Comparison of ENCODE assay signal across 1 cellular context in genomic region chr1:167219646-167220536, GRCh38.
TF ChIP-seq lines count a peak whose summit lies in the region.

No MANE protein-coding gene starts in this region.

TF ChIP-seq in HepG2, 621 proteins besides CTCF, POLR2A, EP300 and RAD21 (continued from another document and continues in another):
- TF ChIP-seq ZNF510 (CRISPR knock-in tag; IDR thresholded peaks at IDR 0.05; ENCODE audit: low read depth) (peak; percentile 59; the same call in 1 of the 2 replicates), MXD1 (CRISPR knock-in tag; IDR thresholded peaks at IDR 0.05) (peak; percentile 96), NBN (conservative IDR thresholded peaks at IDR 0.05) (no peak), MBD4 (IDR thresholded peaks at IDR 0.05; ENCODE audit: borderline replicate concordance, low read length) (no peak), XBP1 (CRISPR knock-in tag; IDR thresholded peaks at IDR 0.05) (no peak), ETV6 (CRISPR knock-in tag; conservative IDR thresholded peaks at IDR 0.05) (peak; percentile 89), IKZF5 (CRISPR knock-in tag; IDR thresholded peaks at IDR 0.05) (peak; percentile 36; the same call in 1 of the 2 replicates), SPEN (CRISPR knock-in tag; IDR thresholded peaks at IDR 0.05; ENCODE audit: low read depth) (peak; percentile 17; the same call in 1 of the 2 replicates), ZBTB4 (CRISPR knock-in tag; IDR thresholded peaks at IDR 0.05; ENCODE audit: borderline replicate concordance) (no peak), ZNF232 (CRISPR knock-in tag; IDR thresholded peaks at IDR 0.05; ENCODE audit: borderline replicate concordance) (peak; percentile 80), RARA (CRISPR knock-in tag; IDR thresholded peaks at IDR 0.05) (no peak), ZNF720 (CRISPR knock-in tag; IDR thresholded peaks at IDR 0.05) (no peak), ZNF503 (CRISPR knock-in tag; IDR thresholded peaks at IDR 0.05) (no peak; the same call in 1 of the 2 replicates), ZNF30 (CRISPR knock-in tag; IDR thresholded peaks at IDR 0.05) (no peak), KLF15 (CRISPR knock-in tag; IDR thresholded peaks at IDR 0.05; ENCODE audit: borderline replicate concordance) (no peak), ZNF512B (CRISPR knock-in tag; IDR thresholded peaks at IDR 0.05; ENCODE audit: borderline replicate concordance) (no peak), NFE2 (CRISPR knock-in tag; IDR thresholded peaks at IDR 0.05) (no peak), CENPX (CRISPR knock-in tag; IDR thresholded peaks at IDR 0.05) (no peak), U2AF2 (IDR thresholded peaks at IDR 0.05; ENCODE audit: low read depth, low read length) (0 out of 2 replicates have a peak, but pooled peaks have one; percentile 59), MAZ (IDR thresholded peaks at IDR 0.05; ENCODE audit: borderline replicate concordance, low read depth, low read length) (no peak), MAZ (CRISPR knock-in tag; IDR thresholded peaks at IDR 0.05; ENCODE audit: low read depth) (no peak; the same call in 1 of the 2 replicates), MEIS1 (CRISPR knock-in tag; IDR thresholded peaks at IDR 0.05; ENCODE audit: borderline replicate concordance) (no peak), ZNF207 (IDR thresholded peaks at IDR 0.05; ENCODE audit: borderline replicate concordance) (no peak), ZNF619 (CRISPR knock-in tag; IDR thresholded peaks at IDR 0.05) (peak; percentile 53; the same call in 1 of the 2 replicates), YEATS2 (CRISPR knock-in tag; IDR thresholded peaks at IDR 0.05; ENCODE audit: borderline replicate concordance) (peak; percentile 52), MXD4 (CRISPR knock-in tag; IDR thresholded peaks at IDR 0.05) (peak; percentile 96)
- TF ChIP-seq, protein P1, sequence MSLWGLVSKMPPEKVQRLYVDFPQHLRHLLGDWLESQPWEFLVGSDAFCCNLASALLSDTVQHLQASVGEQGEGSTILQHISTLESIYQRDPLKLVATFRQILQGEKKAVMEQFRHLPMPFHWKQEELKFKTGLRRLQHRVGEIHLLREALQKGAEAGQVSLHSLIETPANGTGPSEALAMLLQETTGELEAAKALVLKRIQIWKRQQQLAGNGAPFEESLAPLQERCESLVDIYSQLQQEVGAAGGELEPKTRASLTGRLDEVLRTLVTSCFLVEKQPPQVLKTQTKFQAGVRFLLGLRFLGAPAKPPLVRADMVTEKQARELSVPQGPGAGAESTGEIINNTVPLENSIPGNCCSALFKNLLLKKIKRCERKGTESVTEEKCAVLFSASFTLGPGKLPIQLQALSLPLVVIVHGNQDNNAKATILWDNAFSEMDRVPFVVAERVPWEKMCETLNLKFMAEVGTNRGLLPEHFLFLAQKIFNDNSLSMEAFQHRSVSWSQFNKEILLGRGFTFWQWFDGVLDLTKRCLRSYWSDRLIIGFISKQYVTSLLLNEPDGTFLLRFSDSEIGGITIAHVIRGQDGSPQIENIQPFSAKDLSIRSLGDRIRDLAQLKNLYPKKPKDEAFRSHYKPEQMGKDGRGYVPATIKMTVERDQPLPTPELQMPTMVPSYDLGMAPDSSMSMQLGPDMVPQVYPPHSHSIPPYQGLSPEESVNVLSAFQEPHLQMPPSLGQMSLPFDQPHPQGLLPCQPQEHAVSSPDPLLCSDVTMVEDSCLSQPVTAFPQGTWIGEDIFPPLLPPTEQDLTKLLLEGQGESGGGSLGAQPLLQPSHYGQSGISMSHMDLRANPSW (CRISPR knock-in tag; IDR thresholded peaks at IDR 0.05; ENCODE audit: borderline replicate concordance) = 0 out of 2 replicates have a peak, but pooled peaks have one; percentile 26
- TF ChIP-seq, protein P2, sequence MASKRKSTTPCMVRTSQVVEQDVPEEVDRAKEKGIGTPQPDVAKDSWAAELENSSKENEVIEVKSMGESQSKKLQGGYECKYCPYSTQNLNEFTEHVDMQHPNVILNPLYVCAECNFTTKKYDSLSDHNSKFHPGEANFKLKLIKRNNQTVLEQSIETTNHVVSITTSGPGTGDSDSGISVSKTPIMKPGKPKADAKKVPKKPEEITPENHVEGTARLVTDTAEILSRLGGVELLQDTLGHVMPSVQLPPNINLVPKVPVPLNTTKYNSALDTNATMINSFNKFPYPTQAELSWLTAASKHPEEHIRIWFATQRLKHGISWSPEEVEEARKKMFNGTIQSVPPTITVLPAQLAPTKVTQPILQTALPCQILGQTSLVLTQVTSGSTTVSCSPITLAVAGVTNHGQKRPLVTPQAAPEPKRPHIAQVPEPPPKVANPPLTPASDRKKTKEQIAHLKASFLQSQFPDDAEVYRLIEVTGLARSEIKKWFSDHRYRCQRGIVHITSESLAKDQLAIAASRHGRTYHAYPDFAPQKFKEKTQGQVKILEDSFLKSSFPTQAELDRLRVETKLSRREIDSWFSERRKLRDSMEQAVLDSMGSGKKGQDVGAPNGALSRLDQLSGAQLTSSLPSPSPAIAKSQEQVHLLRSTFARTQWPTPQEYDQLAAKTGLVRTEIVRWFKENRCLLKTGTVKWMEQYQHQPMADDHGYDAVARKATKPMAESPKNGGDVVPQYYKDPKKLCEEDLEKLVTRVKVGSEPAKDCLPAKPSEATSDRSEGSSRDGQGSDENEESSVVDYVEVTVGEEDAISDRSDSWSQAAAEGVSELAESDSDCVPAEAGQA (IDR thresholded peaks at IDR 0.05; ENCODE audit: low read depth) = no peak
- TF ChIP-seq, protein P2 (CRISPR knock-in tag; IDR thresholded peaks at IDR 0.05; ENCODE audit: borderline replicate concordance) = 0 out of 2 replicates have a peak, but pooled peaks have one; percentile 19
- TF ChIP-seq, protein P3, sequence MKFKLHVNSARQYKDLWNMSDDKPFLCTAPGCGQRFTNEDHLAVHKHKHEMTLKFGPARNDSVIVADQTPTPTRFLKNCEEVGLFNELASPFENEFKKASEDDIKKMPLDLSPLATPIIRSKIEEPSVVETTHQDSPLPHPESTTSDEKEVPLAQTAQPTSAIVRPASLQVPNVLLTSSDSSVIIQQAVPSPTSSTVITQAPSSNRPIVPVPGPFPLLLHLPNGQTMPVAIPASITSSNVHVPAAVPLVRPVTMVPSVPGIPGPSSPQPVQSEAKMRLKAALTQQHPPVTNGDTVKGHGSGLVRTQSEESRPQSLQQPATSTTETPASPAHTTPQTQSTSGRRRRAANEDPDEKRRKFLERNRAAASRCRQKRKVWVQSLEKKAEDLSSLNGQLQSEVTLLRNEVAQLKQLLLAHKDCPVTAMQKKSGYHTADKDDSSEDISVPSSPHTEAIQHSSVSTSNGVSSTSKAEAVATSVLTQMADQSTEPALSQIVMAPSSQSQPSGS (CRISPR knock-in tag; IDR thresholded peaks at IDR 0.05) = no peak
- TF ChIP-seq, protein P4, sequence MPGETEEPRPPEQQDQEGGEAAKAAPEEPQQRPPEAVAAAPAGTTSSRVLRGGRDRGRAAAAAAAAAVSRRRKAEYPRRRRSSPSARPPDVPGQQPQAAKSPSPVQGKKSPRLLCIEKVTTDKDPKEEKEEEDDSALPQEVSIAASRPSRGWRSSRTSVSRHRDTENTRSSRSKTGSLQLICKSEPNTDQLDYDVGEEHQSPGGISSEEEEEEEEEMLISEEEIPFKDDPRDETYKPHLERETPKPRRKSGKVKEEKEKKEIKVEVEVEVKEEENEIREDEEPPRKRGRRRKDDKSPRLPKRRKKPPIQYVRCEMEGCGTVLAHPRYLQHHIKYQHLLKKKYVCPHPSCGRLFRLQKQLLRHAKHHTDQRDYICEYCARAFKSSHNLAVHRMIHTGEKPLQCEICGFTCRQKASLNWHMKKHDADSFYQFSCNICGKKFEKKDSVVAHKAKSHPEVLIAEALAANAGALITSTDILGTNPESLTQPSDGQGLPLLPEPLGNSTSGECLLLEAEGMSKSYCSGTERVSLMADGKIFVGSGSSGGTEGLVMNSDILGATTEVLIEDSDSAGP (CRISPR knock-in tag; IDR thresholded peaks at IDR 0.05; ENCODE audit: borderline replicate concordance) = peak; percentile 82; the same call in 1 of the 2 replicates
- TF ChIP-seq, protein P5, sequence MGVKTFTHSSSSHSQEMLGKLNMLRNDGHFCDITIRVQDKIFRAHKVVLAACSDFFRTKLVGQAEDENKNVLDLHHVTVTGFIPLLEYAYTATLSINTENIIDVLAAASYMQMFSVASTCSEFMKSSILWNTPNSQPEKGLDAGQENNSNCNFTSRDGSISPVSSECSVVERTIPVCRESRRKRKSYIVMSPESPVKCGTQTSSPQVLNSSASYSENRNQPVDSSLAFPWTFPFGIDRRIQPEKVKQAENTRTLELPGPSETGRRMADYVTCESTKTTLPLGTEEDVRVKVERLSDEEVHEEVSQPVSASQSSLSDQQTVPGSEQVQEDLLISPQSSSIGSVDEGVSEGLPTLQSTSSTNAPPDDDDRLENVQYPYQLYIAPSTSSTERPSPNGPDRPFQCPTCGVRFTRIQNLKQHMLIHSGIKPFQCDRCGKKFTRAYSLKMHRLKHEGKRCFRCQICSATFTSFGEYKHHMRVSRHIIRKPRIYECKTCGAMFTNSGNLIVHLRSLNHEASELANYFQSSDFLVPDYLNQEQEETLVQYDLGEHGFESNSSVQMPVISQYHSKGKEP (CRISPR knock-in tag; IDR thresholded peaks at IDR 0.05) = no peak
